Comparison of ENCODE assay signal across 8 cellular contexts in the genomic region with DNA sequence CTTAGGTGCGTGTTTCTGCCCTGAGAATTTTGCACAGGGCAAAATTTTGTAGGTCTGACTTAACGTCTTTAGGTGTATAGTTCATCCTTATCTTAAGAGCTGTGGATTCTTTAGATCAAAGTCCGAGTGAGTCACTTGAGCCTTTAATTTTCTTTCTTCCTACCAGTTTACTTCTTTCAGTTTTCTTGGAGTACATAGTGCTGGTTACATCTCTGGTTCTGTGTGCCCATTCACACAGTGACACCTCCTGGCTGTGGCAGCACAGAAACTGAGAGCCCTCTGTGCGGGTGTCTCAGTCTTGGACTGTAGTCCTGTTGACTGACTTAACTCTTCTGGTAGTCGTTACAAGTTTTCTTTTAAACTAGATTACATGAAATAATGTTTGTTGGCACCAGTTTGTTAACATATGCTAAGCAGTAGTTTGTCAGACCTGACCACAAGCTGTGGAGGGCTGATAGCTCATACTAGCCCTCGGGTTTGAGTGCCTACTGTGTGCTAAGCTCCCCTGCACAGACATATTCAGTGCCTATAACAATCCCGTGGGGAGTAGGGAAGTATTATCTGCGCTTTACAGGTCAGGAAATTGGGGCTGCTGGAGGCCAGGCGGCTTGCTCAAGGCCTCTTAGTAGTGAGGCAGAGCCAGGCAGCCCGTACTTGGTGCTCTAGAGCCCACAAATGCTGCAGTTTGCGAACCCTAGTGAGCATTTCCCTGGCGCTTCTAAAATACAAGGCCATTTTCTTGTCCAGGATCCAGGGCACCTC. TPM values are rescaled to one million over a fixed set of nuclear protein-coding genes. Genes with fewer than 3 reads are reported as not detected.
DNase-seq lines count a peak whose midpoint lies in the region; ATAC-seq and TF ChIP-seq lines count a peak whose summit lies in the region.

No MANE protein-coding gene starts in this region.

- H3K4me1 Mint-ChIP-seq in endodermal cell (peaks cover 50% of the 10 kb centered on the region), naive B cell (peaks cover 38 to 75% (median 74%) of the 10 kb centered on the region in 3 donors)

- no peak for TF ChIP-seq EP300 in transverse colon (IDR thresholded peaks at IDR 0.05; ENCODE audit: low read depth)

- H3K27me3 Mint-ChIP-seq in endodermal cell (ENCODE audit: insufficient read depth), result no peaks in the 10 kb centered on the region
- H3K27me3 Mint-ChIP-seq in naive B cell, result no peaks in the 10 kb centered on the region

- peak; percentile 27 to 34 for ATAC-seq in naive B cell (ENCODE audit: low read depth in 2 of 2)
- ATAC-seq in GM18873 (IDR thresholded peaks at IDR 0.05; ENCODE audit: low FRiP score, unreplicated experiment), result no peak

- H3K4me3 ChIP-seq in LNCaP clone FGC (ENCODE audit: low read depth, low read length) (peak overlapping the region; percentile 68), endodermal cell (ENCODE audit: low read length) (peak overlapping the region; percentile 90), transverse colon (peak overlapping the region; percentile 85 to 98 (median 94))

- H3K4me1 ChIP-seq in endodermal cell (ENCODE audit: control insufficient read depth, insufficient read depth, low read length) (peaks cover 10% of the 10 kb centered on the region), transverse colon (peaks cover 24 to 52% (median 40%) of the 10 kb centered on the region in 4 donors)

- peak; percentile 58 for TF ChIP-seq CTCF in LNCaP clone FGC (IDR thresholded peaks at IDR 0.05; ENCODE audit: control insufficient read depth, extremely low read depth, insufficient read depth)
- peak; percentile 30 for TF ChIP-seq CTCF in endodermal cell (conservative IDR thresholded peaks at IDR 0.05)
- peak; percentile 14 to 59 (median 33) for TF ChIP-seq CTCF in transverse colon (IDR thresholded peaks at IDR 0.05)

- no peaks in the 10 kb centered on the region for H3K36me3 Mint-ChIP-seq in endodermal cell (ENCODE audit: low read depth)
- no peaks in the 10 kb centered on the region for H3K36me3 Mint-ChIP-seq in naive B cell

- no peaks in the 10 kb centered on the region for H3K9me3 ChIP-seq in endodermal cell (ENCODE audit: control insufficient read depth, low read length)
- H3K9me3 ChIP-seq in transverse colon, result no peaks in the 10 kb centered on the region

- H3K4me3 Mint-ChIP-seq in endodermal cell (peak overlapping the region; percentile 84), naive B cell (peak overlapping the region; percentile 84 to 98 (median 96))

- H3K36me3 ChIP-seq in endodermal cell (ENCODE audit: control insufficient read depth, insufficient read depth, low read length), result peaks cover 8% of the 10 kb centered on the region
- H3K36me3 ChIP-seq in transverse colon, result no peaks in the 10 kb centered on the region

- H3K27ac Mint-ChIP-seq in endodermal cell, result peak overlapping the region; percentile 94
- peak overlapping the region; percentile 67 to 99 (median 91) for H3K27ac Mint-ChIP-seq in naive B cell

- WGBS in endodermal cell (ENCODE audit: insufficient coverage in 1 of 2, insufficient read length in 1 of 2), 2 experiments, result 54 to 65% methylated on average over 10 to 12 of the region's 12 CpGs
- WGBS in transverse colon (ENCODE audit: low coverage in 1 of 2), 2 donors, result 6 to 14% methylated on average over 6 to 12 of the region's 12 CpGs

- TF ChIP-seq POLR2A in transverse colon (IDR thresholded peaks at IDR 0.05), result peak; percentile 39

- DNase-seq in DMS53 (lab: John Stamatoyannopoulos, UW) (peak; percentile 21), DMS53 treated with DMSO at 0.1 percent for 48 hours (lab: John Stamatoyannopoulos, UW; ENCODE audit: unreplicated experiment) (no peak), LNCaP clone FGC (ENCODE audit: low read depth) (peak; percentile 25), endodermal cell (no peak), naive B cell (peak; percentile 25), transverse colon (peak; percentile 74)
- DNase-seq in activated CD4-positive, alpha-beta T cell treated with anti-CD3 and anti-CD28 coated beads, Interleukin-2, amount 50 U/mL, for 1 hour, result peak; percentile 56

- H3K27me3 ChIP-seq in endodermal cell (ENCODE audit: control insufficient read depth, insufficient read depth, low read length, poor library complexity, severe bottlenecking) (no peaks in the 10 kb centered on the region), transverse colon (no peaks in the 10 kb centered on the region)

- H3K27ac ChIP-seq in endodermal cell (ENCODE audit: low read depth, low read length) (peak overlapping the region; percentile 59), transverse colon (peak overlapping the region; percentile 89 to 97 (median 94))

- no peaks in the 10 kb centered on the region for H3K9me3 Mint-ChIP-seq in endodermal cell
- H3K9me3 Mint-ChIP-seq in naive B cell, result no peaks in the 10 kb centered on the region

- in situ Hi-C loops in transverse colon (cut with MboI; ENCODE audit: low pct_ligation_motif_present in 1 of 4, low pct_unique_long_range_greater_than_20kb in 1 of 4, low sequenced_read_pairs in 3 of 4), result no loop called here

- H3K9ac ChIP-seq in endodermal cell (ENCODE audit: extremely low read depth, low read length, poor library complexity, severe bottlenecking), result peak overlapping the region; percentile 52

- intact Hi-C loops in transverse colon (cut with DNase I; ENCODE audit: low total_unique reads), result no loop called here

RNA-seq across cellular contexts. Expression of a gene that starts 1.6 kb away (rescaled TPM):
- total RNA-seq in endodermal cell (100 to 1,000 TPM; 115 to 126 TPM), transverse colon (100 to 1,000 TPM in 1 of 4 donors, 10 to 100 TPM in 3; 45.6 to 102 (median 65.7) TPM)
- 62.7 TPM for polyA plus RNA-seq in endodermal cell (2013, experiment 1 of 2)
- 56.7 TPM for polyA plus RNA-seq in endodermal cell (2013, experiment 2 of 2)
- 10 to 100 TPM in 3 of 6 donors, 1 to 10 TPM in 3; 2.2 to 19.2 (median 10.6) TPM for polyA plus RNA-seq in naive B cell (ENCODE audit: low read depth in 6 of 6)

Comparison
In these comparisons a context has a peak if more than half of its experiments do, and no peak if none do; other contexts are left out.
1. DNase-seq: peak in DMS53 (single experiment), LNCaP clone FGC (single experiment), activated CD4-positive, alpha-beta T cell treated with anti-CD3 and anti-CD28 coated beads, Interleukin-2, amount 50 U/mL, for 1 hour (single experiment), naive B cell (single experiment) and transverse colon (single experiment); none in DMS53 treated with DMSO at 0.1 percent for 48 hours (single experiment) and endodermal cell (single experiment).
2. Peak in every context shown above with its lines, with median percentiles within 50 percentile points of each other: H3K4me3 ChIP-seq and CTCF ChIP-seq.